15 cellular contexts compared by ENCODE assay signal in genomic region chr19:13016245-13016627, GRCh38. TPM values are rescaled to one million over a fixed set of nuclear protein-coding genes. Genes with fewer than 3 reads are reported as not detected.
A peak's percentile ranks its signal among the peaks of the same experiment; 100 is the strongest.
DNase-seq lines count a peak whose midpoint lies in the region; ATAC-seq and TF ChIP-seq lines count a peak whose summit lies in the region.
"Had no signal": no experiment of that assay in that cellular context is flagged by ENCODE, and none has a peak within 500 bp of the region (broad histone marks: within the 10 kb centered on the region; RNA-seq: fewer than 3 reads in every experiment).

No MANE protein-coding gene starts in this region.

- ATAC-seq in GM18909 (IDR thresholded peaks at IDR 0.05; ENCODE audit: poor library complexity, unreplicated experiment): no peak
- ATAC-seq: GM12878, HepG2, WTC11 had no signal

- H3K79me2 ChIP-seq in OCI-LY3 (ENCODE audit: low read length) (no peaks in the 10 kb centered on the region), osteoblast (ENCODE audit: insufficient read depth, low read length) (peaks cover 99% of the 10 kb centered on the region)

- H3K4me2 ChIP-seq in OCI-LY3 (ENCODE audit: low read length) (peak overlapping the region; percentile 63), osteoblast (ENCODE audit: insufficient read depth, low read length) (peak overlapping the region; percentile 88)

- peaks cover 25% of the 10 kb centered on the region for H3K4me1 Mint-ChIP-seq in type B pancreatic cell (ENCODE audit: unreplicated experiment)

- H3K9me3 ChIP-seq in OCI-LY3 (ENCODE audit: insufficient read depth, low read length): no peaks in the 10 kb centered on the region
- no peaks in the 10 kb centered on the region for H3K9me3 ChIP-seq in osteoblast (ENCODE audit: low read depth, low read length)

- no peaks in the 10 kb centered on the region for H3K36me3 Mint-ChIP-seq in type B pancreatic cell
- H3K36me3 Mint-ChIP-seq: activated naive CD4-positive, alpha-beta T cell treated with anti-CD3 and anti-CD28 coated beads, Interleukin-2, amount 50 U/mL, for 24 hours had no signal

- H3K36me3 ChIP-seq in OCI-LY3 (replicated peaks; ENCODE audit: low read depth, low read length): no peaks in the 10 kb centered on the region
- H3K36me3 ChIP-seq in osteoblast (ENCODE audit: insufficient read depth, low read length): peaks cover 3% of the 10 kb centered on the region

- H3K4me3 ChIP-seq in OCI-LY3 (ENCODE audit: low read length): peak overlapping the region; percentile 72
- H3K4me3 ChIP-seq in coronary artery: peak overlapping the region; percentile 64
- no peak overlapping the region for H3K4me3 ChIP-seq in osteoblast (ENCODE audit: insufficient read depth, low read length)
- H3K4me3 ChIP-seq: GM12878 had no signal

- no peak overlapping the region for H3K27ac ChIP-seq in OCI-LY3 (ENCODE audit: low read length)
- peak overlapping the region; percentile 66 to 95 for H3K27ac ChIP-seq in coronary artery
- H3K27ac ChIP-seq in osteoblast (ENCODE audit: low read depth, low read length): peak overlapping the region; percentile 84

- peak overlapping the region; percentile 47; the same call in 1 of the 2 replicates for H3K9ac ChIP-seq in OCI-LY3 (ENCODE audit: low read length)

- no peak overlapping the region for H3K27ac Mint-ChIP-seq in type B pancreatic cell
- H3K27ac Mint-ChIP-seq: activated naive CD4-positive, alpha-beta T cell treated with anti-CD3 and anti-CD28 coated beads, Interleukin-2, amount 50 U/mL, for 24 hours; WTC11 had no signal

- H3K4me1 ChIP-seq in OCI-LY3 (ENCODE audit: low read length): peaks cover 17% of the 10 kb centered on the region
- peaks cover 68% of the 10 kb centered on the region for H3K4me1 ChIP-seq in osteoblast (ENCODE audit: insufficient read depth, low read length)

- H3K27me3 ChIP-seq in OCI-LY3 (ENCODE audit: low read depth, low read length) (peaks cover 10% of the 10 kb centered on the region), osteoblast (ENCODE audit: insufficient read depth, low read length) (no peaks in the 10 kb centered on the region)

- peak overlapping the region; percentile 10 for H3K4me3 Mint-ChIP-seq in type B pancreatic cell
- H3K4me3 Mint-ChIP-seq: activated naive CD4-positive, alpha-beta T cell treated with anti-CD3 and anti-CD28 coated beads, Interleukin-2, amount 50 U/mL, for 24 hours had no signal

- H4K20me1 ChIP-seq in OCI-LY3 (ENCODE audit: insufficient read depth, low read length): no peaks in the 10 kb centered on the region
- H4K20me1 ChIP-seq in osteoblast (ENCODE audit: insufficient read depth, low read length): peaks cover 3% of the 10 kb centered on the region

- H2AFZ ChIP-seq in OCI-LY3 (ENCODE audit: low read depth, low read length) (no peak overlapping the region), osteoblast (ENCODE audit: low read length) (no peak overlapping the region)

- peaks cover 98% of the 10 kb centered on the region for H3K27me3 Mint-ChIP-seq in type B pancreatic cell

- no peaks in the 10 kb centered on the region for H3K9me3 Mint-ChIP-seq in type B pancreatic cell
- H3K9me3 Mint-ChIP-seq: activated naive CD4-positive, alpha-beta T cell treated with anti-CD3 and anti-CD28 coated beads, Interleukin-2, amount 50 U/mL, for 24 hours; WTC11 had no signal

- no peak for TF ChIP-seq CTCF in OCI-LY3 (IDR thresholded peaks at IDR 0.05; ENCODE audit: low read depth, low read length)
- no peak for TF ChIP-seq CTCF in coronary artery (IDR thresholded peaks at IDR 0.05)
- no peak for TF ChIP-seq CTCF in osteoblast (IDR thresholded peaks at IDR 0.05; ENCODE audit: extremely low read depth, low read depth, low read length)
- no peak for TF ChIP-seq CTCF in type B pancreatic cell (conservative IDR thresholded peaks at IDR 0.05)

- DNase-seq in coronary artery (ENCODE audit: low spot score): no peak
- peak; percentile 65 for DNase-seq in osteoblast (ENCODE audit: insufficient read length, low spot score, missing footprints)
- DNase-seq in type B pancreatic cell (ENCODE audit: extremely low spot score, unreplicated experiment): no peak
- DNase-seq in dermis blood vessel endothelial cell: no peak
- DNase-seq in activated CD4-positive, alpha-beta T cell treated with anti-CD3 and anti-CD28 coated beads, Interleukin-2, amount 50 U/mL, for 1 hour: no peak
- DNase-seq: NCI-H1105 treated with DMSO at 0.1 percent for 48 hours, NCI-H226 had no signal

RNA-seq across cellular contexts. Expression of gene NFIX, which starts 21.0 kb away (rescaled TPM):
- total RNA-seq in osteoblast (114 and 122 TPM in 2 replicates), type B pancreatic cell (ENCODE audit: low replicate concordance) (4.2 and 12.4 TPM in 2 replicates), dermis blood vessel endothelial cell (12.6 and 23.7 TPM in 2 replicates)

RNA-seq across cellular contexts. Expression of gene DAND5, which starts 46.9 kb away (rescaled TPM):
- total RNA-seq in osteoblast (not detected in 2 replicates), type B pancreatic cell (ENCODE audit: low replicate concordance) (not detected in 2 replicates), dermis blood vessel endothelial cell (0.09 and 0.17 TPM in 2 replicates)
- total RNA-seq: HepG2, mesenteric fat pad, ureter had no signal

RNA-seq across cellular contexts. Expression of gene GADD45GIP1, which starts 59.2 kb away (rescaled TPM):
- total RNA-seq in osteoblast (15.2 and 16.8 TPM in 2 replicates), type B pancreatic cell (ENCODE audit: low replicate concordance) (23.1 and 24.8 TPM in 2 replicates), dermis blood vessel endothelial cell (19.5 and 20.6 TPM in 2 replicates)
